27 cellular contexts compared by ENCODE assay signal in the genomic region with DNA sequence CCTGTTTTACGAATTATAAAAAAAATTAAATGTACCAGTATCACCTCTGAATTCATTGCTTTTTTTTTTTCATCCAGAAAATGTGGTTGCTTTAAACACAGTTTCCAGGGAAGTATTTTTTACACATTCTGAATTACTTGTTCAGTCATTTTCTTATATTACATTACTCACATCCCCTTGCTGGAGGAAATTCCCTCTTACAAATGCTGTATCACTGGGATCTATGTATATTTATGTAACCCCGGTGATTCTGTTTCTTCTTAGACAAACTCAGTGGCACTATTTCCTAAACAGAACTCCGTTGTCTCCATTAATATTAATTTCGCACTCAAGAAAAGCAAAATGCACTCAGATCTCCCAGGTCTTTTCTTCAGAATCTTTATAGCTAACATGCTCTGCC.
A peak's percentile ranks its signal among the peaks of the same experiment; 100 is the strongest.
DNase-seq lines count a peak whose midpoint lies in the region; ATAC-seq and TF ChIP-seq lines count a peak whose summit lies in the region.
"Had no signal": no experiment of that assay in that cellular context is flagged by ENCODE, and none has a peak within 500 bp of the region (broad histone marks: within the 10 kb centered on the region; RNA-seq: fewer than 3 reads in every experiment).

No MANE protein-coding gene starts in this region.

- H3K9me3 Mint-ChIP-seq in GM23338 = 0 out of 3 replicates have a peak, but pooled peaks cover 3% of the 10 kb centered on the region
- H3K9me3 Mint-ChIP-seq in type B pancreatic cell = peaks cover 4% of the 10 kb centered on the region
- H3K9me3 Mint-ChIP-seq: activated CD4-positive, alpha-beta T cell treated with anti-CD3 and anti-CD28 coated beads, Interleukin-2, amount 10 ng/mL, durations not matched to agents 7 days and 5 days; activated naive CD8-positive, alpha-beta T cell treated with anti-CD3 and anti-CD28 coated beads, Interleukin-2, amount 50 U/mL, for 24 hours; central memory CD8-positive, alpha-beta T cell had no signal

- H3K36me3 ChIP-seq in GM23338 (ENCODE audit: insufficient read depth) (no peaks in the 10 kb centered on the region), adipocyte (ENCODE audit: control insufficient read depth, insufficient read depth, low read length, severe bottlenecking) (no peaks in the 10 kb centered on the region), smooth muscle cell (ENCODE audit: low read depth) (no peaks in the 10 kb centered on the region)
- H3K36me3 ChIP-seq: esophagus muscularis mucosa, tibial nerve had no signal

- H3K4me2 ChIP-seq in GM23338 (no peak overlapping the region), smooth muscle cell (peak overlapping the region; percentile 61)
- H3K4me2 ChIP-seq: hepatocyte had no signal

- no peaks in the 10 kb centered on the region for H3K36me3 Mint-ChIP-seq in GM23338 (ENCODE audit: low read depth)
- no peaks in the 10 kb centered on the region for H3K36me3 Mint-ChIP-seq in type B pancreatic cell

- 73% methylated on average over 4 of the region's 4 CpGs for WGBS in smooth muscle cell (ENCODE audit: low lambda C conversion rate)

- H3K27ac ChIP-seq in GM23338 (ENCODE audit: low read depth) (no peak overlapping the region), smooth muscle cell (ENCODE audit: low read depth) (peak overlapping the region; percentile 88)
- H3K27ac ChIP-seq: esophagus muscularis mucosa, hepatocyte, psoas muscle, tibial nerve, VCaP had no signal

- DNase-seq in GM23338 (ENCODE audit: low spot score) (no peak), adipocyte (ENCODE audit: low read depth) (peak; percentile 39), fibroblast of mammary gland (ENCODE audit: low read depth) (peak; percentile 70), smooth muscle cell (lab: John Stamatoyannopoulos, UW; ENCODE audit: unreplicated experiment) (no peak), type B pancreatic cell (ENCODE audit: extremely low spot score, unreplicated experiment) (no peak), amygdala (lab: John Stamatoyannopoulos, UW) (no peak)
- DNase-seq: activated CD4-positive, alpha-beta T cell treated with anti-CD3 and anti-CD28 coated beads, Interleukin-2, amount 10 ng/mL, durations not matched to agents 7 days and 5 days; activated CD8-positive, alpha-beta memory T cell treated with anti-CD3 and anti-CD28 coated beads, Interleukin-2, amount 50 U/mL, for 4 hours; activated effector memory CD4-positive, alpha-beta T cell treated with Interleukin-2 at 50 U/mL for 16 hours; activated naive CD8-positive, alpha-beta T cell treated with anti-CD3 and anti-CD28 coated beads, Interleukin-2, amount 50 U/mL, for 24 hours; COR-L47; effector CD4-positive, alpha-beta T cell; KG1; NCI-H2029; NCI-H774; psoas muscle; stimulated activated CD4-positive, alpha-beta T cell treated with anti-CD3 and anti-CD28 coated beads, Interleukin-4, amount 100 ng/mL, for 1 hour; stimulated activated naive CD8-positive, alpha-beta T cell treated with anti-CD3 and anti-CD28 coated beads, Interleukin-15, Interleukin-2, amounts not matched to agents 100 U/mL and 50 U/mL, for 24 hours; T-helper 2 cell had no signal

- H3K4me3 Mint-ChIP-seq in GM23338 = no peak overlapping the region
- H3K4me3 Mint-ChIP-seq in type B pancreatic cell = no peak overlapping the region
- H3K4me3 Mint-ChIP-seq: activated CD4-positive, alpha-beta T cell treated with anti-CD3 and anti-CD28 coated beads, Interleukin-2, amount 10 ng/mL, durations not matched to agents 7 days and 5 days; activated naive CD8-positive, alpha-beta T cell treated with anti-CD3 and anti-CD28 coated beads, Interleukin-2, amount 50 U/mL, for 24 hours; B cell; central memory CD8-positive, alpha-beta T cell; neural crest cell had no signal

- peaks cover 19% of the 10 kb centered on the region for H3K4me1 Mint-ChIP-seq in GM23338
- H3K4me1 Mint-ChIP-seq in type B pancreatic cell (ENCODE audit: unreplicated experiment) = no peaks in the 10 kb centered on the region
- H3K4me1 Mint-ChIP-seq: activated CD4-positive, alpha-beta T cell treated with anti-CD3 and anti-CD28 coated beads, Interleukin-2, amount 10 ng/mL, durations not matched to agents 7 days and 5 days; activated naive CD8-positive, alpha-beta T cell treated with anti-CD3 and anti-CD28 coated beads, Interleukin-2, amount 50 U/mL, for 24 hours; central memory CD8-positive, alpha-beta T cell; neural crest cell had no signal

- no peaks in the 10 kb centered on the region for H3K9me2 ChIP-seq in GM23338 (ENCODE audit: insufficient read depth)

- H3F3A ChIP-seq in GM23338 (replicated peaks; ENCODE audit: low read depth) = no peaks in the 10 kb centered on the region
- peaks cover 44% of the 10 kb centered on the region for H3F3A ChIP-seq in smooth muscle cell (ENCODE audit: low read depth)

- H4K20me1 ChIP-seq in GM23338 (replicated peaks; ENCODE audit: insufficient read depth) (no peaks in the 10 kb centered on the region), smooth muscle cell (ENCODE audit: low read depth) (no peaks in the 10 kb centered on the region)

- H3K27me3 ChIP-seq in GM23338 (ENCODE audit: insufficient read depth) (no peaks in the 10 kb centered on the region), adipocyte (replicated peaks; ENCODE audit: control insufficient read depth, insufficient read depth, low read length) (no peaks in the 10 kb centered on the region), smooth muscle cell (ENCODE audit: low read depth) (no peaks in the 10 kb centered on the region)
- H3K27me3 ChIP-seq: esophagus muscularis mucosa, hepatocyte, tibial nerve had no signal

- no peak overlapping the region for H3K4me3 ChIP-seq in GM23338
- peak overlapping the region; percentile 25 for H3K4me3 ChIP-seq in adipocyte (ENCODE audit: low read length)
- H3K4me3 ChIP-seq in fibroblast of mammary gland (ENCODE audit: control insufficient read depth, low read depth, low read length) = no peak overlapping the region
- no peak overlapping the region for H3K4me3 ChIP-seq in smooth muscle cell
- H3K4me3 ChIP-seq: esophagus muscularis mucosa, hepatocyte, psoas muscle, tibial nerve had no signal

- H3K4me1 ChIP-seq in GM23338 (ENCODE audit: insufficient read depth) (peaks cover 5% of the 10 kb centered on the region; the same call in 1 of the 2 replicates), adipocyte (ENCODE audit: control insufficient read depth, insufficient read depth, low read length) (peaks cover 48% of the 10 kb centered on the region), smooth muscle cell (ENCODE audit: low read depth) (peaks cover 43% of the 10 kb centered on the region)
- H3K4me1 ChIP-seq: esophagus muscularis mucosa, psoas muscle had no signal

- H3K9me3 ChIP-seq in adipocyte (ENCODE audit: control insufficient read depth, low read length) (no peaks in the 10 kb centered on the region), smooth muscle cell (replicated peaks; ENCODE audit: low read depth) (no peaks in the 10 kb centered on the region)
- H3K9me3 ChIP-seq: esophagus muscularis mucosa, psoas muscle, tibial nerve had no signal

- TF ChIP-seq CTCF in GM23338 (conservative IDR thresholded peaks at IDR 0.05; ENCODE audit: low read depth in 2 of 2) (no peak), fibroblast of mammary gland (conservative IDR thresholded peaks at IDR 0.05; ENCODE audit: control insufficient read depth, insufficient read depth, low read depth, low read length) (no peak), smooth muscle cell (IDR thresholded peaks at IDR 0.05; ENCODE audit: borderline replicate concordance, insufficient read depth, poor library complexity, severe bottlenecking) (no peak), type B pancreatic cell (conservative IDR thresholded peaks at IDR 0.05) (no peak)

- H3K9ac ChIP-seq in adipocyte (ENCODE audit: low read length) (peak overlapping the region; percentile 11), smooth muscle cell (ENCODE audit: low read depth) (peak overlapping the region; percentile 56)

- H3K79me2 ChIP-seq in GM23338 (replicated peaks; ENCODE audit: insufficient read depth) (no peaks in the 10 kb centered on the region), smooth muscle cell (ENCODE audit: low read depth) (no peaks in the 10 kb centered on the region)
- H3K79me2 ChIP-seq: hepatocyte had no signal

- H3K27me3 Mint-ChIP-seq in GM23338 (ENCODE audit: insufficient read depth, low read depth, poor library complexity) = no peaks in the 10 kb centered on the region
- no peaks in the 10 kb centered on the region for H3K27me3 Mint-ChIP-seq in type B pancreatic cell
- H3K27me3 Mint-ChIP-seq: activated CD4-positive, alpha-beta T cell treated with anti-CD3 and anti-CD28 coated beads, Interleukin-2, amount 10 ng/mL, durations not matched to agents 7 days and 5 days; activated naive CD8-positive, alpha-beta T cell treated with anti-CD3 and anti-CD28 coated beads, Interleukin-2, amount 50 U/mL, for 24 hours; B cell; central memory CD8-positive, alpha-beta T cell had no signal

- H2AFZ ChIP-seq in GM23338 (peak overlapping the region; percentile 33; the same call in 1 of the 2 replicates), smooth muscle cell (ENCODE audit: low read depth) (peak overlapping the region; percentile 76)
- H2AFZ ChIP-seq: hepatocyte had no signal

- H3K27ac Mint-ChIP-seq in GM23338 = no peak overlapping the region
- H3K27ac Mint-ChIP-seq in type B pancreatic cell = no peak overlapping the region
- H3K27ac Mint-ChIP-seq: activated CD4-positive, alpha-beta T cell treated with anti-CD3 and anti-CD28 coated beads, Interleukin-2, amount 10 ng/mL, durations not matched to agents 7 days and 5 days; activated naive CD8-positive, alpha-beta T cell treated with anti-CD3 and anti-CD28 coated beads, Interleukin-2, amount 50 U/mL, for 24 hours; B cell had no signal

- ATAC-seq in GM23338 = no peak
- no peak for ATAC-seq in HG02973 (IDR thresholded peaks at IDR 0.05; ENCODE audit: unreplicated experiment)
- ATAC-seq: activated naive CD8-positive, alpha-beta T cell treated with anti-CD3 and anti-CD28 coated beads, Interleukin-2, amount 50 U/mL, for 24 hours; psoas muscle; stimulated activated naive CD8-positive, alpha-beta T cell treated with anti-CD3 and anti-CD28 coated beads, Interleukin-15, Interleukin-2, amounts not matched to agents 100 U/mL and 50 U/mL, for 24 hours had no signal

TF ChIP-seq in GM23338, 12 proteins besides CTCF, POLR2A, EP300 and RAD21 (continues in another document):
- TF ChIP-seq ZNF114 (CRISPR knock-in tag; IDR thresholded peaks at IDR 0.05) = no peak
- no peak for TF ChIP-seq EZH2 (IDR thresholded peaks at IDR 0.05; ENCODE audit: low read depth, unreplicated experiment)
- TF ChIP-seq POLR2AphosphoS5 (IDR thresholded peaks at IDR 0.05; ENCODE audit: low read depth) = no peak
- TF ChIP-seq ZNF331 (CRISPR knock-in tag; IDR thresholded peaks at IDR 0.05; ENCODE audit: low read depth) = no peak

Comparison
In these comparisons a context has a peak if more than half of its experiments do, and no peak if none do; other contexts are left out.
1. DNase-seq: peak in adipocyte (single experiment) and fibroblast of mammary gland (single experiment); none in GM23338 (single experiment), smooth muscle cell (single experiment), type B pancreatic cell (single experiment) and amygdala (0 of 56).